9 cellular contexts compared by ENCODE assay signal in the genomic region with DNA sequence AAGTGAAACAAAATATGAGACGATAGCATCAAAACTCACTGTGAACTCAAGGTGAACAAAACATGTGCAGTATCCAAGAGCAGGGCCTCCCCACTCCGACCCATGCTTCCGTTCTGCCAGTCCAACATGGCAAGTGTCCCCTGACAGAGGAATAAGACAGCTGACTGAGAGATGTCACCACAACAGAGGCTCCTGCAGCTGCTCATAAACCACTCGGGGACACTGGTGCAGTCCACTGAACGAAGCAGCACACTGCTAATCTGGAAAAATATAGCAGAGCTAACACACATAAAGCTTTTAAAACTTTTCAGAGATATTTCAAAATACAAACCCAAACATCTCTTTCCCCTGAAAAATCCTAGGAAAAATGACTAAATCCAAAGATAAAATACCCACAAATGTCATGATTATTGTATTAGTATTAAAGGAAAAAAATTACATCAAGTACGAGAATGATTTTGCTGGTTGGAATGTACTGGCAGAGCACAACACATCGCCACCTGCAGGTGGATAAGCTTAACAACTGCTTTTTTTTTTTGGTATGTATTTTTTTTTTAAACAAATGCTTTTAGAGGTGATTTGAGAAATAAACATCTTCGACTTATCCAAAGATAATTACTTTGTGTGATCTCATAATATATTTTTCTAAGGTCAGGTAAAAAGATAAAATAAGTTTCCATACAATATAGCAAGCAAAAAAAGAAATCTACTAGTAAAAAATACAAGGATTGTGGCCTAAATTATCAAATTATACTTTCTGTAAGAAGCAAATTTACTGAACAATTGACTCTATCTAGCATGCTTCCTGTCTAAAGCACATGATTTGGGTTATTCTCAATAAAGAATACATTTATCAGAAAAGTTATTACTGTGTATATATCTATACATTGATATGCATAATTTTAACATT. TPM values are rescaled to one million over a fixed set of nuclear protein-coding genes. Genes with fewer than 3 reads are reported as not detected.
DNase-seq lines count a peak whose midpoint lies in the region; ATAC-seq and TF ChIP-seq lines count a peak whose summit lies in the region.
"Had no signal": no experiment of that assay in that cellular context is flagged by ENCODE, and none has a peak within 500 bp of the region (broad histone marks: within the 10 kb centered on the region; RNA-seq: fewer than 3 reads in every experiment).

No MANE protein-coding gene starts in this region.

- no peaks in the 10 kb centered on the region for H3K27me3 Mint-ChIP-seq in activated T-cell treated with anti-CD3 and anti-CD28 coated beads, Interleukin-2, amount 50 U/mL, for 72 hours (ENCODE audit: low read depth)
- H3K27me3 Mint-ChIP-seq: dendritic cell treated with granulocyte-macrophage colony-stimulating factor and Interleukin-4, amounts not matched to agents 40 ng/mL and 50 ng/mL, for 4 days had no signal

- H3K9me3 Mint-ChIP-seq in activated T-cell treated with anti-CD3 and anti-CD28 coated beads, Interleukin-2, amount 50 U/mL, for 72 hours = no peaks in the 10 kb centered on the region
- H3K9me3 Mint-ChIP-seq: dendritic cell treated with granulocyte-macrophage colony-stimulating factor and Interleukin-4, amounts not matched to agents 40 ng/mL and 50 ng/mL, for 4 days had no signal

- no peaks in the 10 kb centered on the region for H4K20me1 ChIP-seq in osteoblast (ENCODE audit: insufficient read depth, low read length)

- TF ChIP-seq CTCF in LNCAP (IDR thresholded peaks at IDR 0.05) = peak; percentile 61
- peak; percentile 86 for TF ChIP-seq CTCF in fibroblast of mammary gland (conservative IDR thresholded peaks at IDR 0.05; ENCODE audit: control insufficient read depth, insufficient read depth, low read depth, low read length)
- peak; percentile 91 for TF ChIP-seq CTCF in osteoblast (IDR thresholded peaks at IDR 0.05; ENCODE audit: extremely low read depth, low read depth, low read length)

- H3K79me2 ChIP-seq in osteoblast (ENCODE audit: insufficient read depth, low read length) = no peaks in the 10 kb centered on the region

- H3K27me3 ChIP-seq in osteoblast (ENCODE audit: insufficient read depth, low read length) = no peaks in the 10 kb centered on the region

- peaks cover 13 to 33% of the 10 kb centered on the region in 2 donors for H3K36me3 Mint-ChIP-seq in activated T-cell treated with anti-CD3 and anti-CD28 coated beads, Interleukin-2, amount 50 U/mL, for 72 hours (ENCODE audit: insufficient read depth in 2 of 2)

- H2AFZ ChIP-seq in osteoblast (ENCODE audit: low read length) = no peak overlapping the region

- H3K4me3 Mint-ChIP-seq in activated T-cell treated with anti-CD3 and anti-CD28 coated beads, Interleukin-2, amount 50 U/mL, for 72 hours = peak overlapping the region in 1 of 2 donors; percentile 29
- H3K4me3 Mint-ChIP-seq: dendritic cell treated with granulocyte-macrophage colony-stimulating factor and Interleukin-4, amounts not matched to agents 40 ng/mL and 50 ng/mL, for 4 days had no signal

- H3K27ac Mint-ChIP-seq in activated T-cell treated with anti-CD3 and anti-CD28 coated beads, Interleukin-2, amount 50 U/mL, for 72 hours = peak overlapping the region; percentile 33
- H3K27ac Mint-ChIP-seq: dendritic cell treated with granulocyte-macrophage colony-stimulating factor and Interleukin-4, amounts not matched to agents 40 ng/mL and 50 ng/mL, for 4 days had no signal

- peak; percentile 18 to 26 for ATAC-seq in activated T-cell treated with anti-CD3 and anti-CD28 coated beads, Interleukin-2, amount 50 U/mL, for 72 hours (replicated peaks in 1 of 2)
- ATAC-seq in HG03520 (IDR thresholded peaks at IDR 0.05; ENCODE audit: unreplicated experiment) (no peak), GM19324 (IDR thresholded peaks at IDR 0.05; ENCODE audit: low FRiP score, unreplicated experiment) (no peak)

- H3K4me3 ChIP-seq in fibroblast of mammary gland (ENCODE audit: control insufficient read depth, low read depth, low read length) (no peak overlapping the region), osteoblast (ENCODE audit: insufficient read depth, low read length) (no peak overlapping the region)

- peak overlapping the region; percentile 46 for H3K27ac ChIP-seq in osteoblast (ENCODE audit: low read depth, low read length)

- H3K4me1 ChIP-seq in osteoblast (ENCODE audit: insufficient read depth, low read length) = peaks cover 5% of the 10 kb centered on the region

- H3K9me3 ChIP-seq in osteoblast (ENCODE audit: low read depth, low read length) = no peaks in the 10 kb centered on the region

- DNase-seq in activated T-cell treated with anti-CD3 and anti-CD28 coated beads, Interleukin-2, amount 50 U/mL, for 72 hours = peak in 1 of 2 donors; percentile 27
- DNase-seq in activated T-cell treated with anti-CD3 and anti-CD28 coated beads for 4 hours (no peak), SKM-1 (lab: John Stamatoyannopoulos, UW; ENCODE audit: unreplicated experiment) (peak; percentile 64), fibroblast of mammary gland (ENCODE audit: low read depth) (peak; percentile 80), osteoblast (ENCODE audit: insufficient read length, low spot score, missing footprints) (peak; percentile 43)

- H3K36me3 ChIP-seq in osteoblast (ENCODE audit: insufficient read depth, low read length) = peaks cover 66% of the 10 kb centered on the region

- peak overlapping the region; percentile 4 for H3K4me2 ChIP-seq in osteoblast (ENCODE audit: insufficient read depth, low read length)

- H3K4me1 Mint-ChIP-seq in activated T-cell treated with anti-CD3 and anti-CD28 coated beads, Interleukin-2, amount 50 U/mL, for 72 hours (ENCODE audit: low read depth) = peaks cover 30% of the 10 kb centered on the region

RNA-seq across cellular contexts. Expression of gene THADA, which starts 18.6 kb away (rescaled TPM):
- total RNA-seq in activated T-cell treated with anti-CD3 and anti-CD28 coated beads, Interleukin-2, amount 50 U/mL, for 72 hours = 10 to 100 TPM; 39.5 to 46.3 TPM
- total RNA-seq in osteoblast = 38.0 and 39.4 TPM in 2 replicates

RNA-seq across cellular contexts. Expression of gene PLEKHH2, which starts 59.8 kb away (rescaled TPM):
- total RNA-seq in activated T-cell treated with anti-CD3 and anti-CD28 coated beads, Interleukin-2, amount 50 U/mL, for 72 hours = 1 to 10 TPM; 4.3 to 4.5 TPM
- 18.8 and 19.2 TPM in 2 replicates for total RNA-seq in osteoblast

Comparison
In these comparisons a context has a peak if more than half of its experiments do, and no peak if none do; other contexts are left out.
1. ATAC-seq: peak in activated T-cell treated with anti-CD3 and anti-CD28 coated beads, Interleukin-2, amount 50 U/mL, for 72 hours (2 of 2); none in HG03520 (single experiment) and GM19324 (single experiment).
2. Peak in every context shown above with its lines, with median percentiles within 50 percentile points of each other: CTCF ChIP-seq.